Comparison of ENCODE assay signal across 19 cellular contexts in the genomic region with DNA sequence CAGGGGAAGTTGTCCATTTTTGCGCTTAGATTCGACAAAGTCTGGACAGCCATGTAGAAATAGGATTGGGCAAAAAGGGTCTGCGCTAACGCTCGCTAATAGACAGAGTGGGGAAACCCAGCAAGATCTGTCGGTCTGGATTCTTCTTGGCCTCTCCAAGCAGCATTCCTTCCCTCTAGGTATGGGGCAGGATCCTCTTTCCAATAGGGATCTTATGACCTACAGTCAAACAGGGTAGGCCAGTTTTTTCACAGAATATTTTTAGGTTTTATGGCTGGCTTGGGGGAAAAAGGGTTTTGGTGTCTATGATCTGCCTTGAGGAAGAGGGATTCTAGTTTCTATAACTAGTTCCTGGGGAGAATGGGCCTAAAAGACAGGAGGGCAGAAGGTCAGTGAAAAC.
"Had no signal": no experiment of that assay in that cellular context is flagged by ENCODE, and none has a peak within 500 bp of the region (broad histone marks: within the 10 kb centered on the region; RNA-seq: fewer than 3 reads in every experiment).

No MANE protein-coding gene starts in this region.

- H3K27ac Mint-ChIP-seq: activated B cell treated with CpG ODN at 0.5 μM for 24 hours; activated CD4-positive, alpha-beta T cell treated with anti-CD3 and anti-CD28 coated beads for 36 hours; activated naive CD8-positive, alpha-beta T cell; activated T-helper 2 cell treated with anti-CD3 and anti-CD28 coated beads, Interferon-gamma antibody, Interleukin-2, Interleukin-4, amounts not matched to agents 10 μg/mL and 5 μg/mL and 100 μg/mL, durations not matched to agents 14 hours and 24 hours and 36 hours; nephron progenitor cell; stimulated activated naive B cell treated with anti-CD40 and anti-IgM and Interleukin-4, amounts not matched to agents 10 μg/mL and 1 μg/mL and 100 μg/mL, for 72 hours; T-helper 1 cell treated with Interleukin-12 subunit alpha and Interleukin-12 subunit beta and Interleukin-4 antibody, amounts not matched to agents 30 μg/mL and 1 μg/mL, for 36 hours had no signal

- H3K4me3 ChIP-seq: pancreas, upper lobe of right lung had no signal

- H3K4me1 ChIP-seq: upper lobe of right lung had no signal

- H3K9me3 ChIP-seq: pancreas, upper lobe of right lung had no signal

- H3K36me3 ChIP-seq: pancreas, upper lobe of right lung had no signal

- H3K27me3 ChIP-seq: pancreas, upper lobe of right lung had no signal

- ATAC-seq: activated CD4-positive, alpha-beta T cell treated with anti-CD3 and anti-CD28 coated beads for 36 hours; activated T-cell treated with anti-CD3 and anti-CD28 coated beads, Interleukin-2, amount 50 U/mL, for 4 hours; upper lobe of right lung had no signal

- DNase-seq: activated B cell treated with CpG ODN at 0.5 μM for 24 hours; activated CD4-positive, alpha-beta T cell treated with anti-CD3 and anti-CD28 coated beads, Interleukin-2, amount 50 U/mL, for 4 hours; activated CD8-positive, alpha-beta memory T cell treated with anti-CD3 and anti-CD28 coated beads, Interleukin-2, amount 50 U/mL, for 48 hours; activated naive CD4-positive, alpha-beta T cell; activated T-cell treated with anti-CD3 and anti-CD28 coated beads, Interleukin-2, amount 50 U/mL, for 4 hours; effector CD4-positive, alpha-beta T cell; erythroblast; left cardiac atrium; stimulated activated CD4-positive, alpha-beta T cell treated with anti-CD3 and anti-CD28 coated beads, Interleukin-2, amount 100 ng/mL, for 48 hours; stimulated activated CD8-positive, alpha-beta memory T cell treated with anti-CD3 and anti-CD28 coated beads, Interleukin-4, amount 100 ng/mL, for 48 hours; stimulated activated naive B cell treated with anti-CD40 and anti-IgM and Interleukin-4, amounts not matched to agents 10 μg/mL and 1 μg/mL and 100 μg/mL, for 72 hours; T1000; upper lobe of right lung had no signal

- H3K27me3 Mint-ChIP-seq: activated B cell treated with CpG ODN at 0.5 μM for 24 hours; activated CD4-positive, alpha-beta T cell treated with anti-CD3 and anti-CD28 coated beads for 36 hours; stimulated activated naive B cell treated with anti-CD40 and anti-IgM and Interleukin-4, amounts not matched to agents 10 μg/mL and 1 μg/mL and 100 μg/mL, for 72 hours had no signal

- H3K9me3 Mint-ChIP-seq: activated B cell treated with CpG ODN at 0.5 μM for 24 hours; activated T-cell treated with anti-CD3 and anti-CD28 coated beads, Interleukin-2, amount 50 U/mL, for 4 hours had no signal

- H3K4me3 Mint-ChIP-seq: activated B cell treated with CpG ODN at 0.5 μM for 24 hours; activated CD4-positive, alpha-beta T cell treated with anti-CD3 and anti-CD28 coated beads for 36 hours; activated naive CD8-positive, alpha-beta T cell; activated T-cell treated with anti-CD3 and anti-CD28 coated beads, Interleukin-2, amount 50 U/mL, for 4 hours; nephron progenitor cell; stimulated activated naive B cell treated with anti-CD40 and anti-IgM and Interleukin-4, amounts not matched to agents 10 μg/mL and 1 μg/mL and 100 μg/mL, for 72 hours; T-helper 1 cell treated with Interleukin-12 subunit alpha and Interleukin-12 subunit beta and Interleukin-4 antibody, amounts not matched to agents 30 μg/mL and 1 μg/mL, for 36 hours had no signal

- H3K27ac ChIP-seq: pancreas, upper lobe of right lung had no signal
